22 cellular contexts compared by ENCODE assay signal in genomic region chr6:113833537-113833936, GRCh38. TPM values are rescaled to one million over a fixed set of nuclear protein-coding genes. Genes with fewer than 3 reads are reported as not detected.
DNase-seq lines count a peak whose midpoint lies in the region; ATAC-seq and TF ChIP-seq lines count a peak whose summit lies in the region.
"Had no signal": no experiment of that assay in that cellular context is flagged by ENCODE, and none has a peak within 500 bp of the region (broad histone marks: within the 10 kb centered on the region; RNA-seq: fewer than 3 reads in every experiment).

No MANE protein-coding gene starts in this region.

- H3K27ac Mint-ChIP-seq in natural killer cell (no peak overlapping the region), nephron progenitor cell (no peak overlapping the region)
- H3K27ac Mint-ChIP-seq: endodermal cell; mesothelial cell of epicardium; T-helper 1 cell treated with Interleukin-12 subunit alpha and Interleukin-12 subunit beta and Interleukin-4 antibody, amounts not matched to agents 30 μg/mL and 1 μg/mL, for 36 hours had no signal

- no peak overlapping the region for H2BK5ac ChIP-seq in mesenchymal stem cell (ENCODE audit: low read depth, low read length, poor library complexity, severe bottlenecking)

- TF ChIP-seq CTCF in GM12865 (IDR thresholded peaks at IDR 0.05; ENCODE audit: insufficient read depth, low read depth, low read length, missing control alignments) (no peak), PC-9 (conservative IDR thresholded peaks at IDR 0.05) (no peak), choroid plexus epithelial cell (conservative IDR thresholded peaks at IDR 0.05; ENCODE audit: low read depth, low read length) (no peak), natural killer cell (IDR thresholded peaks at IDR 0.05) (no peak), nephron progenitor cell (IDR thresholded peaks at IDR 0.05) (no peak)

- H4K20me1 ChIP-seq in PC-9 (ENCODE audit: insufficient read depth): no peaks in the 10 kb centered on the region

- peak overlapping the region; percentile 6 for H3K9ac ChIP-seq in mesenchymal stem cell (ENCODE audit: low read length)

- H2BK12ac ChIP-seq in mesenchymal stem cell (ENCODE audit: low read length in 2 of 2): no peak overlapping the region

- ATAC-seq in natural killer cell (no peak), GM19328 (IDR thresholded peaks at IDR 0.05; ENCODE audit: unreplicated experiment) (no peak)
- ATAC-seq: gastrocnemius medialis, HCT116, K562, left colon had no signal

- no peak overlapping the region for H3K4ac ChIP-seq in mesenchymal stem cell (ENCODE audit: low read depth in 1 of 2, low read length in 2 of 2)

- no peaks in the 10 kb centered on the region for H3K79me2 ChIP-seq in PC-9 (ENCODE audit: low read depth)

- H3K4me3 ChIP-seq in GM12865 (ENCODE audit: low read depth, low read length): no peak overlapping the region
- H3K4me3 ChIP-seq in PC-9: no peak overlapping the region
- no peak overlapping the region for H3K4me3 ChIP-seq in choroid plexus epithelial cell (ENCODE audit: low read depth, low read length)
- H3K4me3 ChIP-seq in mesenchymal stem cell (ENCODE audit: insufficient read depth in 1 of 2, low read depth in 1 of 2, low read length in 2 of 2): no peak overlapping the region
- H3K4me3 ChIP-seq: gastrocnemius medialis, K562, upper lobe of left lung had no signal

- no peak overlapping the region for H3K23ac ChIP-seq in mesenchymal stem cell (ENCODE audit: low read length in 2 of 2)

- H2BK120ac ChIP-seq in mesenchymal stem cell (ENCODE audit: low read depth, low read length): no peak overlapping the region

- H3K9me2 ChIP-seq in PC-9 (ENCODE audit: insufficient read depth): no peaks in the 10 kb centered on the region

- H3K9me3 ChIP-seq in PC-9 (ENCODE audit: insufficient read depth, low read depth) (peaks cover 5% of the 10 kb centered on the region; the same call in 1 of the 2 replicates), mesenchymal stem cell (ENCODE audit: control insufficient read depth, low read length) (no peaks in the 10 kb centered on the region)
- H3K9me3 ChIP-seq: gastrocnemius medialis, upper lobe of left lung had no signal

- H3K4me1 Mint-ChIP-seq in natural killer cell (no peaks in the 10 kb centered on the region), nephron progenitor cell (peaks cover 7% of the 10 kb centered on the region)
- H3K4me1 Mint-ChIP-seq: endodermal cell had no signal

- no peaks in the 10 kb centered on the region for H3F3A ChIP-seq in PC-9 (ENCODE audit: insufficient read depth, low read depth)

- H3K36me3 ChIP-seq in PC-9 (ENCODE audit: low read depth) (no peaks in the 10 kb centered on the region), mesenchymal stem cell (ENCODE audit: control insufficient read depth in 1 of 2, insufficient read depth in 2 of 2, low read depth in 1 of 2, low read length in 2 of 2) (no peaks in the 10 kb centered on the region)
- H3K36me3 ChIP-seq: gastrocnemius medialis, upper lobe of left lung had no signal

- H3K27ac ChIP-seq in PC-9 (no peak overlapping the region), mesenchymal stem cell (ENCODE audit: low read length, poor library complexity, severe bottlenecking) (no peak overlapping the region)
- H3K27ac ChIP-seq: gastrocnemius medialis, upper lobe of left lung, VCaP had no signal

- H3K9me3 Mint-ChIP-seq in natural killer cell (no peaks in the 10 kb centered on the region), nephron progenitor cell (no peaks in the 10 kb centered on the region)
- H3K9me3 Mint-ChIP-seq: endodermal cell; T-helper 1 cell treated with Interleukin-12 subunit alpha and Interleukin-12 subunit beta and Interleukin-4 antibody, amounts not matched to agents 30 μg/mL and 1 μg/mL, for 36 hours had no signal

- H3K27me3 Mint-ChIP-seq in natural killer cell (ENCODE audit: low read depth in 2 of 2): peaks cover 0 to 5% of the 10 kb centered on the region in 2 donors
- peaks cover 3% of the 10 kb centered on the region for H3K27me3 Mint-ChIP-seq in nephron progenitor cell (ENCODE audit: low read depth, poor library complexity)

- H2AK5ac ChIP-seq in mesenchymal stem cell (ENCODE audit: low read length, severe bottlenecking): no peak overlapping the region

- H3K4me1 ChIP-seq in PC-9 (replicated peaks; ENCODE audit: insufficient read depth) (peaks cover 10% of the 10 kb centered on the region), mesenchymal stem cell (ENCODE audit: control insufficient read depth, insufficient read depth, low read depth, low read length) (no peaks in the 10 kb centered on the region)
- H3K4me1 ChIP-seq: upper lobe of left lung had no signal

- H3K4me2 ChIP-seq in PC-9 (no peak overlapping the region), mesenchymal stem cell (ENCODE audit: low read length, poor library complexity, severe bottlenecking) (no peak overlapping the region)

- no peak overlapping the region for H4K8ac ChIP-seq in mesenchymal stem cell (ENCODE audit: low read length)

- intact Hi-C loops in PC-9 (cut with micrococcal nuclease; ENCODE audit: unreplicated experiment) (no loop called here), natural killer cell (cut with micrococcal nuclease) (no loop called here)

- WGBS in mesenchymal stem cell: 87% methylated on average over 2 of the region's 2 CpGs

- DNase-seq in GM12865 (ENCODE audit: low read depth) (peak; percentile 6), PC-9 (no peak), choroid plexus epithelial cell (ENCODE audit: low read depth) (peak; percentile 33), mesenchymal stem cell (no peak), natural killer cell (no peak), nephron progenitor cell (no peak)
- DNase-seq: activated gamma-delta T cell treated with Interleukin-2 at 50 U/mL for 16 hours; amygdala; endodermal cell; gastrocnemius medialis; left colon; NCI-H2029; NCI-H510A; SIG-M5; stimulated activated CD4-positive, alpha-beta T cell treated with anti-CD3 and anti-CD28 coated beads, Interleukin-4, amount 100 ng/mL, for 4 hours; upper lobe of left lung had no signal

- H3K4me3 Mint-ChIP-seq in natural killer cell: no peak overlapping the region
- H3K4me3 Mint-ChIP-seq in nephron progenitor cell: no peak overlapping the region
- H3K4me3 Mint-ChIP-seq: endodermal cell; mesothelial cell of epicardium; T-helper 1 cell treated with Interleukin-12 subunit alpha and Interleukin-12 subunit beta and Interleukin-4 antibody, amounts not matched to agents 30 μg/mL and 1 μg/mL, for 36 hours had no signal

- H3K36me3 Mint-ChIP-seq in natural killer cell: no peaks in the 10 kb centered on the region
- no peaks in the 10 kb centered on the region for H3K36me3 Mint-ChIP-seq in nephron progenitor cell (ENCODE audit: low read depth)
- H3K36me3 Mint-ChIP-seq: mesothelial cell of epicardium had no signal

- no peak overlapping the region for H2BK15ac ChIP-seq in mesenchymal stem cell (ENCODE audit: low read depth, poor library complexity, severe bottlenecking)

- H2AFZ ChIP-seq in PC-9 (peak overlapping the region; percentile 35), mesenchymal stem cell (ENCODE audit: low read depth, low read length) (no peak overlapping the region)

- H4K91ac ChIP-seq in mesenchymal stem cell (ENCODE audit: low read length): no peak overlapping the region

- CTCF ChIA-PET in PC-9 (lab: Charles Lee): no interaction called here

- no peak overlapping the region for H3K18ac ChIP-seq in mesenchymal stem cell (ENCODE audit: low read depth in 1 of 2, low read length in 2 of 2)

- no peaks in the 10 kb centered on the region for H3K27me3 ChIP-seq in PC-9 (ENCODE audit: insufficient read depth, low read depth)
- H3K27me3 ChIP-seq in mesenchymal stem cell (ENCODE audit: control insufficient read depth in 1 of 2, insufficient read depth in 1 of 2, low read length in 2 of 2): peaks cover 0 to 3% of the 10 kb centered on the region in 2 experiments
- H3K27me3 ChIP-seq: gastrocnemius medialis, upper lobe of left lung had no signal

- no peak overlapping the region for H3K14ac ChIP-seq in mesenchymal stem cell (ENCODE audit: low read length in 2 of 2)

- no TSS peak for BruUV-seq in PC-9 (replicated peaks; lab: Mats Ljungman, UMichigan)

- POLR2A ChIA-PET in PC-9 (lab: Charles Lee; ENCODE audit: unreplicated experiment): no interaction called here

- H3K79me1 ChIP-seq in mesenchymal stem cell (replicated peaks; ENCODE audit: low read length, poor library complexity, severe bottlenecking): no peaks in the 10 kb centered on the region

RNA-seq across cellular contexts. Expression of gene MARCKS, which starts 23.6 kb away (rescaled TPM):
- 93.2 and 106 TPM in 2 replicates for total RNA-seq in PC-9 (2021)
- 133 TPM for polyA plus RNA-seq in mesenchymal stem cell (2013, experiment 1 of 2)
- 131 TPM for polyA plus RNA-seq in mesenchymal stem cell (2013, experiment 2 of 2)
- total RNA-seq in natural killer cell: 1 to 10 TPM; 2.1 to 9.2 (median 8.6) TPM

Comparison
In these comparisons a context has a peak if more than half of its experiments do, and no peak if none do; other contexts are left out.
1. DNase-seq: peak in GM12865 (single experiment) and choroid plexus epithelial cell (single experiment); none in PC-9 (0 of 2), mesenchymal stem cell (single experiment), natural killer cell (single experiment) and nephron progenitor cell (single experiment).